Comparison of ENCODE assay signal across 8 cellular contexts in the genomic region with DNA sequence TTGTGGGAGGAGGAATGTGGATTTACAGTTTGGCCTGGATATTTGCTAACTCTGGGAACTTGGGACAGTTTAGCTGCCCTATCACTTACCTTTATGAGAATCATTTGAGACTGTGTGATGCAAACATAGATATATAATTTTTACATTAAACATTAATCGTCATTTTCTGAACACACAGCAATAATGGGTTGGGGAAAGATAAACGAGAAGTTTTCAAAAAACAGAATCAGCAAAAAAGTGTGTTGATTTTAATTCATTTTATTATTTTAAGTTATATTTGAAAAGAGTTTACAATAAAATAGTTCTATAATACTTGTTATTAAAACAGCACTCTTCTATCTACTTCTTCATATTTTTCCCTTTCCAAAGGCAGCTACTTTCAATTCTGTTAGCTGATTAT.
"Had no signal": no experiment of that assay in that cellular context is flagged by ENCODE, and none has a peak within 500 bp of the region (broad histone marks: within the 10 kb centered on the region; RNA-seq: fewer than 3 reads in every experiment).

No MANE protein-coding gene starts in this region.

- FAIRE-seq: G401.6, GM12878, GM12891, GM12892, GM18507, GM19239 had no signal

- ATAC-seq: GM12878 had no signal

- DNase-seq: GDM1, GF-D8 had no signal

- H3K4me3 ChIP-seq: GM12878 had no signal
